ENCODE assay signal across 23 cellular contexts in the genomic region with DNA sequence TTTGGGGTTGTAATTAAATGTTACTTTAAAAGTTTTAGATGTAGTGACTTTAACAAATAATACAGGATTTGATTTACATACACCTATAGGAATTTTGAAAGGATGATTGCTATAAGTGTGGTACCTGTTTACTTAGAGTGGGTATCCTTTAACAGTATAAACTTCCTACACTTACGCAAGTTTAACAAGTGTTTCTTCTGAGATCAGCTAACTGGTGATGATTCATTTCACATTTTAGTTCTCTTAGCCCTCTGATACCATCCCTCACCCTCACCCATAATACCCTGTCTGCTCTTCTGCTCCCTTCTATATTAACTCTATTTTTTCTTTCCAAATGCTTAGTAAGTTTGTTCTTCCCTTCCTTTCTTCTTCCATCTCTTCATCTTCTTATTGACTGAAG.
DNase-seq lines count a peak whose midpoint lies in the region; ATAC-seq, FAIRE-seq and TF ChIP-seq lines count a peak whose summit lies in the region.
"Had no signal": no experiment of that assay in that cellular context is flagged by ENCODE, and none has a peak within 500 bp of the region (broad histone marks: within the 10 kb centered on the region; RNA-seq: fewer than 3 reads in every experiment).

No MANE protein-coding gene starts in this region.

- no peak overlapping the region for H2AFZ ChIP-seq in PC-3 (ENCODE audit: low read length)
- H2AFZ ChIP-seq: GM23338 had no signal

- no peak overlapping the region for H3K4me2 ChIP-seq in PC-3 (ENCODE audit: low read length)
- H3K4me2 ChIP-seq: BLaER1, GM23338 had no signal

- peak; percentile 94 for FAIRE-seq in H54 (lab: Jason Lieb, UNC)
- FAIRE-seq: G401.6, GM12892, GM19239 had no signal

- no peaks in the 10 kb centered on the region for H3K79me2 ChIP-seq in PC-3 (ENCODE audit: low read length)

- no peak overlapping the region for H3K27ac ChIP-seq in PC-3 (ENCODE audit: low read length)
- H3K27ac ChIP-seq in gastrocnemius medialis: peak overlapping the region in 3 of 4 donors; percentile 1 to 43 (median 40)
- H3K27ac ChIP-seq in Peyer's patch: no peak overlapping the region
- H3K27ac ChIP-seq in effector memory CD4-positive, alpha-beta T cell (ENCODE audit: insufficient read depth, low read length, poor library complexity, severe bottlenecking): no peak overlapping the region
- H3K27ac ChIP-seq in naive thymus-derived CD4-positive, alpha-beta T cell (ENCODE audit: low read depth, low read length): no peak overlapping the region
- H3K27ac ChIP-seq: 22Rv1, BLaER1, C4-2B had no signal

- no peak for DNase-seq in H54 (ENCODE audit: insufficient read length, low spot score)
- DNase-seq in PC-3: peak; percentile 31
- peak; percentile 25 for DNase-seq in iris pigment epithelial cell (ENCODE audit: low read depth)
- DNase-seq in gastrocnemius medialis: no peak
- DNase-seq in Peyer's patch: no peak
- DNase-seq in dedifferentiated amniotic fluid mesenchymal stem cell (ENCODE audit: extremely low spot score): no peak
- no peak for DNase-seq in effector memory CD4-positive, alpha-beta T cell
- no peak for DNase-seq in naive thymus-derived CD4-positive, alpha-beta T cell
- DNase-seq: Caco-2; CD4-positive, CD25-positive, alpha-beta regulatory T cell; CD8-positive, alpha-beta T cell; DMS153; DND-41; HFFc6 had no signal

- H3K9ac ChIP-seq in PC-3 (ENCODE audit: low read length): no peak overlapping the region
- H3K9ac ChIP-seq: BLaER1 had no signal

- H3F3A ChIP-seq in PC-3 (ENCODE audit: low read length, unreplicated experiment): no peaks in the 10 kb centered on the region

- H3K4me1 ChIP-seq in PC-3 (ENCODE audit: insufficient read depth, low read length) (peaks cover 45% of the 10 kb centered on the region), gastrocnemius medialis (peaks cover 13 to 18% of the 10 kb centered on the region in 2 donors), Peyer's patch (no peaks in the 10 kb centered on the region)
- H3K4me1 ChIP-seq in effector memory CD4-positive, alpha-beta T cell (ENCODE audit: control insufficient read depth, insufficient read depth, low read length, poor library complexity, severe bottlenecking): no peaks in the 10 kb centered on the region
- H3K4me1 ChIP-seq in naive thymus-derived CD4-positive, alpha-beta T cell (ENCODE audit: control insufficient read depth in 2 of 2, insufficient read depth in 2 of 2, low read length in 2 of 2): no peaks in the 10 kb centered on the region
- H3K4me1 ChIP-seq: HAP-1 had no signal

- no peaks in the 10 kb centered on the region for H3K27me3 Mint-ChIP-seq in naive thymus-derived CD4-positive, alpha-beta T cell
- H3K27me3 Mint-ChIP-seq: B cell; CD4-positive, CD25-positive, alpha-beta regulatory T cell had no signal

- H3K27me3 ChIP-seq in PC-3 (ENCODE audit: low read length): no peaks in the 10 kb centered on the region
- H3K27me3 ChIP-seq in gastrocnemius medialis: no peaks in the 10 kb centered on the region
- H3K27me3 ChIP-seq in Peyer's patch: no peaks in the 10 kb centered on the region
- H3K27me3 ChIP-seq in effector memory CD4-positive, alpha-beta T cell (replicated peaks; ENCODE audit: control insufficient read depth, insufficient read depth, low read length, poor library complexity, severe bottlenecking): no peaks in the 10 kb centered on the region
- H3K27me3 ChIP-seq in naive thymus-derived CD4-positive, alpha-beta T cell (ENCODE audit: control insufficient read depth in 2 of 2, insufficient read depth in 2 of 2, low read length in 2 of 2): no peaks in the 10 kb centered on the region
- H3K27me3 ChIP-seq: BLaER1 had no signal

- H4K20me1 ChIP-seq in PC-3 (ENCODE audit: low read length): no peaks in the 10 kb centered on the region
- H4K20me1 ChIP-seq: BLaER1 had no signal

- TF ChIP-seq POLR2A in H54 (IDR thresholded peaks at IDR 0.05; ENCODE audit: low read depth, low read length) (no peak), gastrocnemius medialis (IDR thresholded peaks at IDR 0.05) (no peak), Peyer's patch (IDR thresholded peaks at IDR 0.05) (no peak)

- no TSS peak for BruUV-seq in PC-3 (replicated peaks; lab: Mats Ljungman, UMichigan)

- no peak overlapping the region for H3K4me3 ChIP-seq in PC-3 (ENCODE audit: low read length)
- H3K4me3 ChIP-seq in gastrocnemius medialis: no peak overlapping the region
- no peak overlapping the region for H3K4me3 ChIP-seq in Peyer's patch
- H3K4me3 ChIP-seq in effector memory CD4-positive, alpha-beta T cell (ENCODE audit: insufficient read depth, low read depth, low read length, poor library complexity, severe bottlenecking): no peak overlapping the region
- H3K4me3 ChIP-seq in naive thymus-derived CD4-positive, alpha-beta T cell (ENCODE audit: low read length): no peak overlapping the region
- H3K4me3 ChIP-seq: BLaER1, GM23338, HAP-1 had no signal

- no peak overlapping the region for H3K27ac Mint-ChIP-seq in naive thymus-derived CD4-positive, alpha-beta T cell
- H3K27ac Mint-ChIP-seq: B cell; CD4-positive, CD25-positive, alpha-beta regulatory T cell; CD8-positive, alpha-beta T cell; GM23338; HFFc6 had no signal

- peaks cover 3 to 49% (median 28%) of the 10 kb centered on the region in 11 donors for H3K9me3 Mint-ChIP-seq in naive thymus-derived CD4-positive, alpha-beta T cell
- H3K9me3 Mint-ChIP-seq: GM23338, HFFc6 had no signal

- H3K36me3 Mint-ChIP-seq in naive thymus-derived CD4-positive, alpha-beta T cell: peaks cover 5 to 75% (median 59%) of the 10 kb centered on the region in 5 donors

- H3K36me3 ChIP-seq in PC-3 (ENCODE audit: low read depth, low read length): peaks cover 3% of the 10 kb centered on the region; the same call in 1 of the 2 replicates
- H3K36me3 ChIP-seq in gastrocnemius medialis: no peaks in the 10 kb centered on the region
- no peaks in the 10 kb centered on the region for H3K36me3 ChIP-seq in Peyer's patch
- H3K36me3 ChIP-seq in effector memory CD4-positive, alpha-beta T cell (ENCODE audit: control insufficient read depth, insufficient read depth, low read length): no peaks in the 10 kb centered on the region
- no peaks in the 10 kb centered on the region for H3K36me3 ChIP-seq in naive thymus-derived CD4-positive, alpha-beta T cell (ENCODE audit: control insufficient read depth in 2 of 3, insufficient read depth in 3 of 3, low read length in 3 of 3)
- H3K36me3 ChIP-seq: BLaER1, HAP-1 had no signal

- peak; percentile 37; the same call in 1 of the 2 replicates for ATAC-seq in PC-3
- peak; percentile 43 to 62 for ATAC-seq in gastrocnemius medialis
- ATAC-seq in naive thymus-derived CD4-positive, alpha-beta T cell: no peak
- ATAC-seq: CD8-positive, alpha-beta T cell; GM23338 had no signal

- no peaks in the 10 kb centered on the region for H3K9me2 ChIP-seq in PC-3 (replicated peaks; ENCODE audit: low read length)

- H3K4me3 Mint-ChIP-seq in naive thymus-derived CD4-positive, alpha-beta T cell: no peak overlapping the region
- H3K4me3 Mint-ChIP-seq: B cell; CD4-positive, CD25-positive, alpha-beta regulatory T cell; CD8-positive, alpha-beta T cell; GM23338; HFFc6 had no signal

- intact Hi-C loops in PC-3 (cut with micrococcal nuclease): no loop called here
- intact Hi-C loops in gastrocnemius medialis (cut with DNase I; ENCODE audit: low total_unique reads): no loop called here
- intact Hi-C loops in naive thymus-derived CD4-positive, alpha-beta T cell (cut with micrococcal nuclease): no loop called here

- TF ChIP-seq CTCF in PC-3 (conservative IDR thresholded peaks at IDR 0.05; ENCODE audit: low read depth, low read length): no peak
- TF ChIP-seq CTCF in gastrocnemius medialis (IDR thresholded peaks at IDR 0.05 in 4 of 5, conservative IDR thresholded peaks at IDR 0.05 in 1 of 5): no peak
- TF ChIP-seq CTCF in Peyer's patch (IDR thresholded peaks at IDR 0.05): no peak

- CTCF ChIA-PET in PC-3 (lab: Charles Lee): no interaction called here
- CTCF ChIA-PET in naive thymus-derived CD4-positive, alpha-beta T cell (lab: Charles Lee): no interaction called here

- no peaks in the 10 kb centered on the region for H3K9me3 ChIP-seq in PC-3 (ENCODE audit: low read length)
- no peaks in the 10 kb centered on the region for H3K9me3 ChIP-seq in gastrocnemius medialis
- H3K9me3 ChIP-seq in Peyer's patch: no peaks in the 10 kb centered on the region
- peaks cover 5% of the 10 kb centered on the region for H3K9me3 ChIP-seq in effector memory CD4-positive, alpha-beta T cell (ENCODE audit: control insufficient read depth, low read length)
- H3K9me3 ChIP-seq in naive thymus-derived CD4-positive, alpha-beta T cell (ENCODE audit: control insufficient read depth in 2 of 3, low read length in 3 of 3): peaks cover 0 to 6% (median 0%) of the 10 kb centered on the region in 3 experiments
- H3K9me3 ChIP-seq: BLaER1, HAP-1 had no signal

- POLR2A ChIA-PET in PC-3 (lab: Charles Lee; ENCODE audit: unreplicated experiment): no interaction called here
- POLR2A ChIA-PET in naive thymus-derived CD4-positive, alpha-beta T cell (lab: Charles Lee): no interaction called here

- H3K4me1 Mint-ChIP-seq in naive thymus-derived CD4-positive, alpha-beta T cell: peaks cover 0 to 10% (median 0%) of the 10 kb centered on the region in 7 donors
- H3K4me1 Mint-ChIP-seq: B cell had no signal

- in situ Hi-C loops in gastrocnemius medialis (cut with MboI; ENCODE audit: low sequenced_read_pairs in 4 of 4): no loop called here

Comparison
In these comparisons a context has a peak if more than half of its experiments do, and no peak if none do; other contexts are left out.
1. DNase-seq: peak in PC-3 (single experiment) and iris pigment epithelial cell (single experiment); none in H54 (single experiment), gastrocnemius medialis (0 of 2), Peyer's patch (0 of 3), dedifferentiated amniotic fluid mesenchymal stem cell (single experiment), effector memory CD4-positive, alpha-beta T cell (0 of 3) and naive thymus-derived CD4-positive, alpha-beta T cell (0 of 9).
2. H3K27ac ChIP-seq: peak in gastrocnemius medialis (3 of 4); none in PC-3 (single experiment), Peyer's patch (0 of 4), effector memory CD4-positive, alpha-beta T cell (single experiment) and naive thymus-derived CD4-positive, alpha-beta T cell (single experiment).